Comparison of ENCODE assay signal across 26 cellular contexts in the genomic region with DNA sequence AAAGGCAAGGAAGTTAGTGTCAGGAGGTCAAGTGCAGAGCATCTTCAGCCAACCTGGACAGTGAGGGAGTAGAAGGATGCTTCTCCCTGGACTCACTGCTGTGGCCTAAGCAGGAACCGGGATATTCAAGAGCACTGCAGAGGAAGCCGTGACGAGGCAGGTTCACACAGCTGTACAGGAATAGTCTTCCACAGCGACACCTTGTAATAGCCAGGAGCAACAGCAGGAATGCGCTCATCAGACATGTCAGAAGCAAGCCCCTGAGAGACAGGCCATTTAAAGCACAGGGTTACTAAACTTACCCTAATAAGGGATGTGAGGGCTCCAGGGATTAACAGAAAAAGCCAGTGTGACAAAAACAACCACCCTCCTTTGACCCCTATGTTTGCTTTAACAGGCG. TPM values are rescaled to one million over a fixed set of nuclear protein-coding genes. Genes with fewer than 3 reads are reported as not detected.
A peak's percentile ranks its signal among the peaks of the same experiment; 100 is the strongest.
DNase-seq lines count a peak whose midpoint lies in the region; FAIRE-seq and TF ChIP-seq lines count a peak whose summit lies in the region.
"Had no signal": no experiment of that assay in that cellular context is flagged by ENCODE, and none has a peak within 500 bp of the region (broad histone marks: within the 10 kb centered on the region; RNA-seq: fewer than 3 reads in every experiment).

No MANE protein-coding gene starts in this region.

- POLR2A ChIA-PET in RWPE1 (lab: Yijun Ruan, JAX; ENCODE audit: low non-redundant PET), result no interaction called here

- no peak overlapping the region for H3K4me3 Mint-ChIP-seq in activated naive CD4-positive, alpha-beta T cell treated with anti-CD3 and anti-CD28 coated beads, Interleukin-2, amount 10 ng/mL, durations not matched to agents 7 days and 5 days
- H3K4me3 Mint-ChIP-seq in nephron progenitor cell, result no peak overlapping the region
- H3K4me3 Mint-ChIP-seq: activated naive CD4-positive, alpha-beta T cell treated with anti-CD3 and anti-CD28 coated beads, Interleukin-2, amount 50 U/mL, for 24 hours; dendritic cell treated with granulocyte-macrophage colony-stimulating factor and Interleukin-4, amounts not matched to agents 40 ng/mL and 50 ng/mL, for 4 days; endodermal cell; natural killer cell treated with Interleukin-12 subunit alpha and Interleukin-12 subunit beta and Interleukin-15 and Interleukin-18, amount 100 ng/mL, for 72 hours; T-cell had no signal

- no peaks in the 10 kb centered on the region for H3K9me3 ChIP-seq in kidney (ENCODE audit: control insufficient read depth in 1 of 2, low read length in 2 of 2)
- H3K9me3 ChIP-seq: BE2C, esophagus muscularis mucosa, transverse colon had no signal

- H3K9me3 Mint-ChIP-seq in activated naive CD4-positive, alpha-beta T cell treated with anti-CD3 and anti-CD28 coated beads, Interleukin-2, amount 10 ng/mL, durations not matched to agents 7 days and 5 days, result no peaks in the 10 kb centered on the region
- H3K9me3 Mint-ChIP-seq in nephron progenitor cell, result no peaks in the 10 kb centered on the region
- H3K9me3 Mint-ChIP-seq: activated naive CD4-positive, alpha-beta T cell treated with anti-CD3 and anti-CD28 coated beads, Interleukin-2, amount 50 U/mL, for 24 hours; dendritic cell treated with granulocyte-macrophage colony-stimulating factor and Interleukin-4, amounts not matched to agents 40 ng/mL and 50 ng/mL, for 4 days; endodermal cell; natural killer cell treated with Interleukin-12 subunit alpha and Interleukin-12 subunit beta and Interleukin-15 and Interleukin-18, amount 100 ng/mL, for 72 hours; T-cell had no signal

- TF ChIP-seq CTCF in RWPE1 (conservative IDR thresholded peaks at IDR 0.05; ENCODE audit: low read depth) (no peak), nephron progenitor cell (IDR thresholded peaks at IDR 0.05) (no peak), kidney (IDR thresholded peaks at IDR 0.05; ENCODE audit: borderline replicate concordance, extremely low read depth, insufficient read depth) (no peak)

- no peak for FAIRE-seq in kidney (lab: Jason Lieb, UNC)
- FAIRE-seq: H1, TTC549 had no signal

- intact Hi-C loops in kidney (cut with DNase I), result no loop called here

- DNase-seq in activated naive CD4-positive, alpha-beta T cell treated with anti-CD3 and anti-CD28 coated beads, Interleukin-2, amount 10 ng/mL, durations not matched to agents 7 days and 5 days, result no peak
- no peak for DNase-seq in activated naive CD4-positive, alpha-beta T cell treated with Interleukin-2 at 50 U/mL for 16 hours
- DNase-seq in RWPE1 (ENCODE audit: low spot score), result no peak
- no peak for DNase-seq in nephron progenitor cell
- DNase-seq in NK-92 (lab: John Stamatoyannopoulos, UW; ENCODE audit: unreplicated experiment), result no peak
- DNase-seq in kidney, result no peak
- DNase-seq: ACHN; activated T-cell treated with anti-CD3 and anti-CD28 coated beads, Interleukin-2, amount 50 U/mL, for 1 hour; aorta; BE2C; DMS53; endodermal cell; foreskin melanocyte; Kasumi-1; NCI-H1436; NCI-H748 treated with DMSO at 0.1 percent for 48 hours; T-cell; transverse colon had no signal

- H3K27ac ChIP-seq in RWPE1 (peak overlapping the region; percentile 23), kidney (ENCODE audit: low read depth in 2 of 2, low read length in 2 of 2) (no peak overlapping the region)
- H3K27ac ChIP-seq: esophagus muscularis mucosa, skin epidermis, transverse colon had no signal

- H3K27me3 Mint-ChIP-seq in activated naive CD4-positive, alpha-beta T cell treated with anti-CD3 and anti-CD28 coated beads, Interleukin-2, amount 10 ng/mL, durations not matched to agents 7 days and 5 days, result peaks cover 4% of the 10 kb centered on the region
- no peaks in the 10 kb centered on the region for H3K27me3 Mint-ChIP-seq in nephron progenitor cell (ENCODE audit: low read depth, poor library complexity)
- H3K27me3 Mint-ChIP-seq: activated naive CD4-positive, alpha-beta T cell treated with anti-CD3 and anti-CD28 coated beads, Interleukin-2, amount 50 U/mL, for 24 hours; dendritic cell treated with granulocyte-macrophage colony-stimulating factor and Interleukin-4, amounts not matched to agents 40 ng/mL and 50 ng/mL, for 4 days; natural killer cell treated with Interleukin-12 subunit alpha and Interleukin-12 subunit beta and Interleukin-15 and Interleukin-18, amount 100 ng/mL, for 72 hours; T-cell had no signal

- H3K4me1 ChIP-seq in kidney (ENCODE audit: control insufficient read depth in 1 of 2, insufficient read depth in 1 of 2, low read depth in 1 of 2, low read length in 2 of 2), result peaks cover 0 to 2% of the 10 kb centered on the region in 2 donors
- H3K4me1 ChIP-seq: BE2C had no signal

- no peak overlapping the region for H3K4me3 ChIP-seq in kidney (ENCODE audit: low read length in 2 of 2)
- H3K4me3 ChIP-seq: esophagus muscularis mucosa, lung, skin epidermis, transverse colon had no signal

- peaks cover 3 to 4% of the 10 kb centered on the region in 2 donors for H3K36me3 ChIP-seq in kidney (ENCODE audit: control insufficient read depth in 1 of 2, insufficient read depth in 2 of 2, low read length in 2 of 2)

- H3K9ac ChIP-seq in kidney (ENCODE audit: low read length in 2 of 2), result no peak overlapping the region

- peaks cover 30% of the 10 kb centered on the region for H3K4me1 Mint-ChIP-seq in activated naive CD4-positive, alpha-beta T cell treated with anti-CD3 and anti-CD28 coated beads, Interleukin-2, amount 10 ng/mL, durations not matched to agents 7 days and 5 days
- H3K4me1 Mint-ChIP-seq in nephron progenitor cell, result peaks cover 18% of the 10 kb centered on the region

- H3K27ac Mint-ChIP-seq in activated naive CD4-positive, alpha-beta T cell treated with anti-CD3 and anti-CD28 coated beads, Interleukin-2, amount 10 ng/mL, durations not matched to agents 7 days and 5 days, result peak overlapping the region; percentile 79
- H3K27ac Mint-ChIP-seq in nephron progenitor cell, result peak overlapping the region; percentile 79
- H3K27ac Mint-ChIP-seq: activated naive CD4-positive, alpha-beta T cell treated with anti-CD3 and anti-CD28 coated beads, Interleukin-2, amount 50 U/mL, for 24 hours; dendritic cell treated with granulocyte-macrophage colony-stimulating factor and Interleukin-4, amounts not matched to agents 40 ng/mL and 50 ng/mL, for 4 days; endodermal cell; natural killer cell treated with Interleukin-12 subunit alpha and Interleukin-12 subunit beta and Interleukin-15 and Interleukin-18, amount 100 ng/mL, for 72 hours had no signal

- CTCF ChIA-PET in activated naive CD4-positive, alpha-beta T cell treated with anti-CD3 and anti-CD28 coated beads, Interleukin-2, amount 10 ng/mL, durations not matched to agents 7 days and 5 days (lab: Charles Lee), result no interaction called here
- CTCF ChIA-PET in RWPE1 (lab: Yijun Ruan, JAX), result no interaction called here

- peaks cover 41% of the 10 kb centered on the region for H3K36me3 Mint-ChIP-seq in activated naive CD4-positive, alpha-beta T cell treated with anti-CD3 and anti-CD28 coated beads, Interleukin-2, amount 10 ng/mL, durations not matched to agents 7 days and 5 days
- peaks cover 30% of the 10 kb centered on the region for H3K36me3 Mint-ChIP-seq in nephron progenitor cell (ENCODE audit: low read depth)
- H3K36me3 Mint-ChIP-seq: natural killer cell treated with Interleukin-12 subunit alpha and Interleukin-12 subunit beta and Interleukin-15 and Interleukin-18, amount 100 ng/mL, for 72 hours had no signal

RNA-seq across cellular contexts. Expression of gene MED26, which starts 3.5 kb away (rescaled TPM):
- total RNA-seq in kidney, result 11.8 TPM
- polyA plus RNA-seq in kidney (ENCODE audit: insufficient read depth, low read depth, low replicate concordance), result 3.6 TPM

RNA-seq across cellular contexts. Expression of gene SMIM7, which starts 28.5 kb away (rescaled TPM):
- total RNA-seq in kidney, result 66.2 TPM
- polyA plus RNA-seq in kidney (ENCODE audit: insufficient read depth, low read depth, low replicate concordance), result 144 TPM

RNA-seq across cellular contexts. Expression of gene TMEM38A, which starts 29.5 kb away (rescaled TPM):
- 5.8 TPM for total RNA-seq in kidney
- 10.7 TPM for polyA plus RNA-seq in kidney (ENCODE audit: insufficient read depth, low read depth, low replicate concordance)

RNA-seq across cellular contexts. Expression of gene SLC35E1, which starts 59.2 kb away (rescaled TPM):
- total RNA-seq in kidney, result 47.1 TPM
- 19.8 TPM for polyA plus RNA-seq in kidney (ENCODE audit: insufficient read depth, low read depth, low replicate concordance)
